ENCODE assay signal across 27 cellular contexts in the genomic region with DNA sequence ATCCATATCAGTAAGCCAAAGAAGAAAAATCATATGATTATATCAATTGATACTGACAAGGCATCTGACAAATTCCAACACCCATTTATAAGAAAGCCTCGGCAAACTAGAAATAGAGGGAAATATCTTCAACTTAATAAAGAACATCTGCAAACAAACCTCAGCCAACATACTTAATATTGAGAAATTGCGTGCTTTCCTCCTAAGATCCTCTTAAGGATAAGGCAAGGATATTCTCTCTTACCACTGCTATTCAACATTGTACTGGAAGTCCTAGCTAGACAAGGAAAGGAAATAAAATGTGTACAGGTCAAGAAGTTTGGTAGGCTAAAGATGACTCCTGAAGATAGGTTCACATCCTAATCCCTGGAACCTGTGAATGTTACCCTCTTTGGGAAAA.
"Had no signal": no experiment of that assay in that cellular context is flagged by ENCODE, and none has a peak within 500 bp of the region (broad histone marks: within the 10 kb centered on the region; RNA-seq: fewer than 3 reads in every experiment).

No MANE protein-coding gene starts in this region.

- H3K4me1 ChIP-seq: breast epithelium, colonic mucosa, esophagus muscularis mucosa, left ventricle myocardium inferior, stomach, suprapubic skin, tibial nerve had no signal

- H3K27me3 ChIP-seq: breast epithelium, colonic mucosa, esophagus muscularis mucosa, hepatocyte, right lobe of liver, stomach, suprapubic skin, tibial nerve had no signal

- H3K4me3 Mint-ChIP-seq: activated CD4-positive, alpha-beta memory T cell treated with anti-CD3 and anti-CD28 coated beads for 36 hours; activated naive CD8-positive, alpha-beta T cell treated with anti-CD3 and anti-CD28 coated beads for 36 hours; central memory CD8-positive, alpha-beta T cell; immature natural killer cell; nephron progenitor cell; stimulated activated effector memory CD8-positive, alpha-beta T cell treated with anti-CD3 and anti-CD28 coated beads, Interleukin-12 subunit alpha, Interleukin-12 subunit beta, amount 100 ng/mL, for 72 hours had no signal

- ATAC-seq: right lobe of liver; stimulated activated effector memory CD8-positive, alpha-beta T cell treated with anti-CD3 and anti-CD28 coated beads, Interleukin-12 subunit alpha, Interleukin-12 subunit beta, amount 100 ng/mL, for 72 hours had no signal

- H3K4me3 ChIP-seq: breast epithelium, colonic mucosa, esophagus muscularis mucosa, hepatocyte, left ventricle myocardium inferior, right lobe of liver, skin epidermis, stomach, suprapubic skin, tibial nerve had no signal

- H3K36me3 ChIP-seq: breast epithelium, colonic mucosa, right lobe of liver had no signal

- H3K27ac Mint-ChIP-seq: activated CD4-positive, alpha-beta memory T cell treated with anti-CD3 and anti-CD28 coated beads for 36 hours; activated naive CD8-positive, alpha-beta T cell treated with anti-CD3 and anti-CD28 coated beads for 36 hours; immature natural killer cell; nephron progenitor cell; stimulated activated effector memory CD8-positive, alpha-beta T cell treated with anti-CD3 and anti-CD28 coated beads, Interleukin-12 subunit alpha, Interleukin-12 subunit beta, amount 100 ng/mL, for 72 hours had no signal

- H2AFZ ChIP-seq: hepatocyte had no signal

- DNase-seq: activated CD4-positive, alpha-beta memory T cell treated with anti-CD3 and anti-CD28 coated beads for 36 hours; activated CD4-positive, alpha-beta T cell treated with anti-CD3 and anti-CD28 coated beads for 48 hours; activated naive CD4-positive, alpha-beta T cell treated with Interleukin-2 at 50 U/mL for 16 hours; activated naive CD8-positive, alpha-beta T cell treated with anti-CD3 and anti-CD28 coated beads for 36 hours; activated T-cell treated with anti-CD3 and anti-CD28 coated beads, Interleukin-2, amount 50 U/mL, for 48 hours; amniotic stem cell; colonic mucosa; glutamatergic neuron; immature natural killer cell; kidney glomerular epithelial cell; left ventricle myocardium inferior; mammary epithelial cell; midbrain; nephron progenitor cell; occipital lobe; right lobe of liver; stimulated activated CD4-positive, alpha-beta T cell treated with anti-CD3 and anti-CD28 coated beads, Interleukin-1b, Interleukin-23, amount 100 ng/mL, for 48 hours; stomach had no signal

- FAIRE-seq: urothelium cell line had no signal

- H3K79me2 ChIP-seq: hepatocyte had no signal

- H3K9me3 ChIP-seq: breast epithelium, colonic mucosa, esophagus muscularis mucosa, left ventricle myocardium inferior, right lobe of liver, stomach had no signal

- H3K27me3 Mint-ChIP-seq: activated CD4-positive, alpha-beta memory T cell treated with anti-CD3 and anti-CD28 coated beads for 36 hours; activated naive CD8-positive, alpha-beta T cell treated with anti-CD3 and anti-CD28 coated beads for 36 hours; central memory CD8-positive, alpha-beta T cell had no signal

- H3K4me1 Mint-ChIP-seq: activated naive CD8-positive, alpha-beta T cell treated with anti-CD3 and anti-CD28 coated beads for 36 hours; central memory CD8-positive, alpha-beta T cell; immature natural killer cell; nephron progenitor cell; stimulated activated effector memory CD8-positive, alpha-beta T cell treated with anti-CD3 and anti-CD28 coated beads, Interleukin-12 subunit alpha, Interleukin-12 subunit beta, amount 100 ng/mL, for 72 hours had no signal

- H3K27ac ChIP-seq: breast epithelium, colonic mucosa, esophagus muscularis mucosa, hepatocyte, left ventricle myocardium inferior, right lobe of liver, skin epidermis, stomach, suprapubic skin, tibial nerve had no signal

- H3K4me2 ChIP-seq: hepatocyte had no signal

- H3K9me3 Mint-ChIP-seq: activated naive CD8-positive, alpha-beta T cell treated with anti-CD3 and anti-CD28 coated beads for 36 hours; central memory CD8-positive, alpha-beta T cell; stimulated activated effector memory CD8-positive, alpha-beta T cell treated with anti-CD3 and anti-CD28 coated beads, Interleukin-12 subunit alpha, Interleukin-12 subunit beta, amount 100 ng/mL, for 72 hours had no signal
